11 cellular contexts compared by ENCODE assay signal in the genomic region with DNA sequence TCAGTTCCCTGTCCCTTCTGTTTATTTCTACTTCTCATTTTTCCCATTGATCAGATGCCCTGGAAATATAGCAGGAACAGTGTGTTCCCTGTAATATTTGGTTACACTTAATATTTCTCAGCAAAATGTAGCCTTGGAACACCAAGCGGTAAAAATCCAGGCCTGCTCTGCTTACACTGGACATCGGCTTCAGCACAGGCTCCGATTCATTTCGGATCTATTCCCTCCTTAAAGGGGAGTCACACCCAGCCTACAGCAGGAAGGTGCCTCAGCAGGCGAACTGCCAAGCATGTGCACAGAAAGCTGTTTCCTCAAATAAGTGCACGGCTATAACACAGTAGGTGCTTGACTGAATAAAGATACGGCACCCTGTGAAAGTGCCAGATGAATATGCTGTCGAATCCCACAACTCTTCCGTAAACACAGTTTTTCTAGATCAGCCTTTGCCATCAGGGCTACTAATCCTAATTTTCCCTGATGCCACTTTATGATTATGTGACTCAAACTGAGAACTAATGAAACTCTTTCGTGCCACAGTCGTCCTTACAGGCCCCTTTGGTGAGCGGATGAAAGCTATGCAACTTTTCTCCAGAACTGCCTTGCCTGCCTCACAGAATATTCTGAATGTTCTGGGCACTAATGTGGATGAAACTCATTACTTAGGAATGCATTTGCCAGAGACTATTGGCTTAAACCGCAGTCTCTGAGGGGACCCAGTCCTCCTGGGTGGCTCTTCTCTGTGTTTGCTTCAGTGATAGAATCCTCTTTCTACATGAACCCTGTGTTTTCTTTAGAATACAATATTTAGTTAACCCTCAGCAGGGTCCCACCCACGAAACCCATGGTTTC.
DNase-seq lines count a peak whose midpoint lies in the region; ATAC-seq, FAIRE-seq and TF ChIP-seq lines count a peak whose summit lies in the region.
"Had no signal": no experiment of that assay in that cellular context is flagged by ENCODE, and none has a peak within 500 bp of the region (broad histone marks: within the 10 kb centered on the region; RNA-seq: fewer than 3 reads in every experiment).

No MANE protein-coding gene starts in this region.

- H3K9me3 ChIP-seq in astrocyte (ENCODE audit: insufficient read depth, low read depth, low read length) (no peaks in the 10 kb centered on the region), endodermal cell (ENCODE audit: control insufficient read depth, low read length) (no peaks in the 10 kb centered on the region)

- no peaks in the 10 kb centered on the region for H3K79me2 ChIP-seq in astrocyte (ENCODE audit: insufficient read depth, low read length)

- H3K4me2 ChIP-seq in astrocyte (ENCODE audit: low read length): peak overlapping the region; percentile 59

- peak overlapping the region; percentile 53 for H3K27ac ChIP-seq in astrocyte (ENCODE audit: low read depth, low read length)
- no peak overlapping the region for H3K27ac ChIP-seq in endodermal cell (ENCODE audit: low read depth, low read length)

- H3K4me1 ChIP-seq in astrocyte (ENCODE audit: insufficient read depth, low read length): peaks cover 20% of the 10 kb centered on the region
- H3K4me1 ChIP-seq in endodermal cell (ENCODE audit: control insufficient read depth, insufficient read depth, low read length): no peaks in the 10 kb centered on the region

- TF ChIP-seq CTCF in HFFc6 (IDR thresholded peaks at IDR 0.05) (no peak), astrocyte (IDR thresholded peaks at IDR 0.05; ENCODE audit: insufficient read depth, low read depth, low read length) (no peak), endodermal cell (conservative IDR thresholded peaks at IDR 0.05) (no peak)

- DNase-seq in HFFc6 (peak; percentile 78), astrocyte (ENCODE audit: low read depth) (peak; percentile 82), iPS-NIHi7 (ENCODE audit: extremely low spot score) (peak; percentile 15), stromal cell of bone marrow (ENCODE audit: low read depth) (peak; percentile 59), endodermal cell (no peak), NCI-H526 (lab: John Stamatoyannopoulos, UW) (no peak), NCI-H510A (lab: John Stamatoyannopoulos, UW) (no peak)
- DNase-seq: glutamatergic neuron, NCI-H2029 had no signal

- peak; percentile 95 for FAIRE-seq in astrocyte (lab: Jason Lieb, UNC)

- peak overlapping the region; percentile 18 for H2AFZ ChIP-seq in astrocyte (ENCODE audit: low read depth, low read length)

- H3K4me3 ChIP-seq in astrocyte (ENCODE audit: insufficient read depth, low read depth, low read length): no peak overlapping the region
- no peak overlapping the region for H3K4me3 ChIP-seq in endodermal cell (ENCODE audit: low read length)

- H3K27ac Mint-ChIP-seq in HFFc6: peak overlapping the region; percentile 93
- peak overlapping the region; percentile 92 for H3K27ac Mint-ChIP-seq in astrocyte (ENCODE audit: unreplicated experiment)
- no peak overlapping the region for H3K27ac Mint-ChIP-seq in endodermal cell
- H3K27ac Mint-ChIP-seq: stimulated activated naive CD8-positive, alpha-beta T cell treated with anti-CD3 and anti-CD28 coated beads, Interleukin-15, Interleukin-2, amounts not matched to agents 100 ng/mL and 50 ng/mL, for 24 hours had no signal

- H3K36me3 ChIP-seq in astrocyte (ENCODE audit: insufficient read depth, low read length) (no peaks in the 10 kb centered on the region), endodermal cell (ENCODE audit: control insufficient read depth, insufficient read depth, low read length) (no peaks in the 10 kb centered on the region)

- no peak for ATAC-seq in HG03175 (IDR thresholded peaks at IDR 0.05; ENCODE audit: unreplicated experiment)

- H3K9ac ChIP-seq in astrocyte (ENCODE audit: low read length) (peak overlapping the region; percentile 24), endodermal cell (ENCODE audit: extremely low read depth, low read length, poor library complexity, severe bottlenecking) (no peak overlapping the region)

- H4K20me1 ChIP-seq in astrocyte (ENCODE audit: insufficient read depth, low read length): no peaks in the 10 kb centered on the region

- H3K27me3 Mint-ChIP-seq in HFFc6 (ENCODE audit: insufficient read depth): no peaks in the 10 kb centered on the region
- no peaks in the 10 kb centered on the region for H3K27me3 Mint-ChIP-seq in astrocyte (ENCODE audit: low read depth, unreplicated experiment)
- H3K27me3 Mint-ChIP-seq in endodermal cell (ENCODE audit: insufficient read depth): peaks cover 4% of the 10 kb centered on the region

- no peaks in the 10 kb centered on the region for H3K36me3 Mint-ChIP-seq in HFFc6 (ENCODE audit: low read depth)
- peaks cover 2% of the 10 kb centered on the region for H3K36me3 Mint-ChIP-seq in astrocyte (ENCODE audit: low read depth, unreplicated experiment)
- no peaks in the 10 kb centered on the region for H3K36me3 Mint-ChIP-seq in endodermal cell (ENCODE audit: low read depth)

- H3K27me3 ChIP-seq in astrocyte (ENCODE audit: insufficient read depth, low read length) (peaks cover 35% of the 10 kb centered on the region), endodermal cell (ENCODE audit: control insufficient read depth, insufficient read depth, low read length, poor library complexity, severe bottlenecking) (no peaks in the 10 kb centered on the region)

- H3K4me1 Mint-ChIP-seq in HFFc6 (ENCODE audit: low read depth) (peaks cover 36% of the 10 kb centered on the region), astrocyte (ENCODE audit: low read depth, unreplicated experiment) (peaks cover 22% of the 10 kb centered on the region), endodermal cell (peaks cover 13% of the 10 kb centered on the region)

- H3K9me3 Mint-ChIP-seq in HFFc6 (no peaks in the 10 kb centered on the region), astrocyte (ENCODE audit: unreplicated experiment) (peaks cover 2% of the 10 kb centered on the region), endodermal cell (no peaks in the 10 kb centered on the region)
- H3K9me3 Mint-ChIP-seq: stimulated activated naive CD8-positive, alpha-beta T cell treated with anti-CD3 and anti-CD28 coated beads, Interleukin-15, Interleukin-2, amounts not matched to agents 100 ng/mL and 50 ng/mL, for 24 hours had no signal

- H3K4me3 Mint-ChIP-seq in HFFc6: peak overlapping the region; percentile 76
- peak overlapping the region; percentile 1 for H3K4me3 Mint-ChIP-seq in astrocyte (ENCODE audit: unreplicated experiment)
- H3K4me3 Mint-ChIP-seq in endodermal cell: no peak overlapping the region
- H3K4me3 Mint-ChIP-seq: stimulated activated naive CD8-positive, alpha-beta T cell treated with anti-CD3 and anti-CD28 coated beads, Interleukin-15, Interleukin-2, amounts not matched to agents 100 ng/mL and 50 ng/mL, for 24 hours had no signal

- WGBS in endodermal cell (ENCODE audit: insufficient coverage in 1 of 2, insufficient read length in 1 of 2), 2 experiments: 89 to 91% methylated on average over 14 of the region's 14 CpGs

Comparison
In these comparisons a context has a peak if more than half of its experiments do, and no peak if none do; other contexts are left out.
1. DNase-seq: peak in HFFc6 (single experiment), astrocyte (single experiment), iPS-NIHi7 (single experiment) and stromal cell of bone marrow (single experiment); none in endodermal cell (single experiment), NCI-H526 (0 of 2) and NCI-H510A (single experiment).